In genomic region chr1:202807367-202807925, GRCh38 we compare ENCODE assay signal across 8 cellular contexts. TPM values are rescaled to one million over a fixed set of nuclear protein-coding genes. Genes with fewer than 3 reads are reported as not detected.
DNase-seq lines count a peak whose midpoint lies in the region; ATAC-seq and TF ChIP-seq lines count a peak whose summit lies in the region.

No MANE protein-coding gene starts in this region.

- H3K4me3 Mint-ChIP-seq in HFFc6 (peak overlapping the region; percentile 90), activated B cell treated with CpG ODN at 0.5 μM for 24 hours (peak overlapping the region; percentile 80)

- H3K4me1 Mint-ChIP-seq in HFFc6 (ENCODE audit: low read depth) = peaks cover 74% of the 10 kb centered on the region
- peaks cover 52% of the 10 kb centered on the region for H3K4me1 Mint-ChIP-seq in activated B cell treated with CpG ODN at 0.5 μM for 24 hours

- H3K9ac ChIP-seq in liver (ENCODE audit: low read depth in 1 of 2, low read length in 2 of 2) = peak overlapping the region in 1 of 2 donors; percentile 79

- H3K27me3 Mint-ChIP-seq in HFFc6 (ENCODE audit: insufficient read depth) = peaks cover 5% of the 10 kb centered on the region
- no peaks in the 10 kb centered on the region for H3K27me3 Mint-ChIP-seq in activated B cell treated with CpG ODN at 0.5 μM for 24 hours

- peak; percentile 6 for ATAC-seq in activated B cell treated with CpG ODN at 0.5 μM for 24 hours (ENCODE audit: low read depth)
- no peak for ATAC-seq in HG02623 (IDR thresholded peaks at IDR 0.05; ENCODE audit: unreplicated experiment)
- ATAC-seq in HG03108 (IDR thresholded peaks at IDR 0.05; ENCODE audit: unreplicated experiment) = no peak

- H3K27ac ChIP-seq in liver (ENCODE audit: low read depth in 1 of 2, low read length in 2 of 2) = peak overlapping the region; percentile 60 to 72

- TF ChIP-seq RAD21 in liver (IDR thresholded peaks at IDR 0.05) = no peak

- CTCF ChIA-PET in activated B cell treated with CpG ODN at 0.5 μM for 24 hours (lab: Charles Lee) = no interaction called here

- H3K9me3 ChIP-seq in liver (ENCODE audit: control insufficient read depth in 4 of 4, low read length in 3 of 4) = no peaks in the 10 kb centered on the region

- no peaks in the 10 kb centered on the region for H3K9me3 Mint-ChIP-seq in HFFc6
- H3K9me3 Mint-ChIP-seq in activated B cell treated with CpG ODN at 0.5 μM for 24 hours = no peaks in the 10 kb centered on the region

- WGBS in liver = under 1% methylated on average over 52 of the region's 52 CpGs

- H3K27ac Mint-ChIP-seq in HFFc6 (peak overlapping the region; percentile 80), activated B cell treated with CpG ODN at 0.5 μM for 24 hours (no peak overlapping the region)

- no peaks in the 10 kb centered on the region for H3K36me3 Mint-ChIP-seq in HFFc6 (ENCODE audit: low read depth)
- peaks cover 2% of the 10 kb centered on the region for H3K36me3 Mint-ChIP-seq in activated B cell treated with CpG ODN at 0.5 μM for 24 hours (ENCODE audit: low read depth)

- H3K4me3 ChIP-seq in AG10803 (ENCODE audit: low read length) (peak overlapping the region; percentile 86), choroid plexus epithelial cell (ENCODE audit: low read depth, low read length) (peak overlapping the region; percentile 90), liver (ENCODE audit: low read depth in 1 of 3, low read length in 3 of 3) (peak overlapping the region; percentile 82 to 99 (median 98))

- POLR2A ChIA-PET in activated B cell treated with CpG ODN at 0.5 μM for 24 hours (lab: Charles Lee) = interaction anchor here (0.6 to 1.3 kb wide), 4 partner anchors 77 to 466 kb away, joined by 3 to 6 read pairs (median 4); partner anchors contain the start of genes RABIF, TMEM183A and UBE2T

- peaks cover 1 to 26% (median 18%) of the 10 kb centered on the region in 4 donors for H3K4me1 ChIP-seq in liver (ENCODE audit: control insufficient read depth in 4 of 4, insufficient read depth in 4 of 4, low read length in 3 of 4)

- DNase-seq in AG10803 (ENCODE audit: low read depth) (no peak), HFFc6 (no peak), activated B cell treated with CpG ODN at 0.5 μM for 24 hours (peak; percentile 25), choroid plexus epithelial cell (ENCODE audit: low read depth) (peak; percentile 36)
- DNase-seq in stimulated activated CD4-positive, alpha-beta T cell treated with anti-CD3 and anti-CD28 coated beads, TNF-alpha, amount 100 ng/mL, for 24 hours (ENCODE audit: low read depth in 3 of 3) = peak in 2 of 3 experiments; percentile 16 to 46

- intact Hi-C loops in activated B cell treated with CpG ODN at 0.5 μM for 24 hours (cut with micrococcal nuclease) = no loop called here

- H3K36me3 ChIP-seq in liver (ENCODE audit: control insufficient read depth in 4 of 4, insufficient read depth in 3 of 4, low read depth in 1 of 4, low read length in 3 of 4) = no peaks in the 10 kb centered on the region

- TF ChIP-seq CTCF in AG10803 (conservative IDR thresholded peaks at IDR 0.05; ENCODE audit: low read length) (no peak), HFFc6 (IDR thresholded peaks at IDR 0.05) (no peak), activated B cell treated with CpG ODN at 0.5 μM for 24 hours (IDR thresholded peaks at IDR 0.05) (no peak), choroid plexus epithelial cell (conservative IDR thresholded peaks at IDR 0.05; ENCODE audit: low read depth, low read length) (no peak), liver (IDR thresholded peaks at IDR 0.05; ENCODE audit: low read depth, low read length, missing input control) (no peak)

- no peaks in the 10 kb centered on the region for H3K27me3 ChIP-seq in liver (ENCODE audit: control insufficient read depth in 4 of 4, insufficient read depth in 4 of 4, low read length in 3 of 4)

TF ChIP-seq in liver, 16 proteins besides CTCF, POLR2A, EP300 and RAD21:
- TF ChIP-seq, protein P1, sequence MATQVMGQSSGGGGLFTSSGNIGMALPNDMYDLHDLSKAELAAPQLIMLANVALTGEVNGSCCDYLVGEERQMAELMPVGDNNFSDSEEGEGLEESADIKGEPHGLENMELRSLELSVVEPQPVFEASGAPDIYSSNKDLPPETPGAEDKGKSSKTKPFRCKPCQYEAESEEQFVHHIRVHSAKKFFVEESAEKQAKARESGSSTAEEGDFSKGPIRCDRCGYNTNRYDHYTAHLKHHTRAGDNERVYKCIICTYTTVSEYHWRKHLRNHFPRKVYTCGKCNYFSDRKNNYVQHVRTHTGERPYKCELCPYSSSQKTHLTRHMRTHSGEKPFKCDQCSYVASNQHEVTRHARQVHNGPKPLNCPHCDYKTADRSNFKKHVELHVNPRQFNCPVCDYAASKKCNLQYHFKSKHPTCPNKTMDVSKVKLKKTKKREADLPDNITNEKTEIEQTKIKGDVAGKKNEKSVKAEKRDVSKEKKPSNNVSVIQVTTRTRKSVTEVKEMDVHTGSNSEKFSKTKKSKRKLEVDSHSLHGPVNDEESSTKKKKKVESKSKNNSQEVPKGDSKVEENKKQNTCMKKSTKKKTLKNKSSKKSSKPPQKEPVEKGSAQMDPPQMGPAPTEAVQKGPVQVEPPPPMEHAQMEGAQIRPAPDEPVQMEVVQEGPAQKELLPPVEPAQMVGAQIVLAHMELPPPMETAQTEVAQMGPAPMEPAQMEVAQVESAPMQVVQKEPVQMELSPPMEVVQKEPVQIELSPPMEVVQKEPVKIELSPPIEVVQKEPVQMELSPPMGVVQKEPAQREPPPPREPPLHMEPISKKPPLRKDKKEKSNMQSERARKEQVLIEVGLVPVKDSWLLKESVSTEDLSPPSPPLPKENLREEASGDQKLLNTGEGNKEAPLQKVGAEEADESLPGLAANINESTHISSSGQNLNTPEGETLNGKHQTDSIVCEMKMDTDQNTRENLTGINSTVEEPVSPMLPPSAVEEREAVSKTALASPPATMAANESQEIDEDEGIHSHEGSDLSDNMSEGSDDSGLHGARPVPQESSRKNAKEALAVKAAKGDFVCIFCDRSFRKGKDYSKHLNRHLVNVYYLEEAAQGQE (IDR thresholded peaks at IDR 0.05) = no peak
- TF ChIP-seq HNF4A (conservative IDR thresholded peaks at IDR 0.05) (no peak), TAF1 (conservative IDR thresholded peaks at IDR 0.05) (no peak), ZBTB33 (IDR thresholded peaks at IDR 0.05) (no peak), FOXA1 (IDR thresholded peaks at IDR 0.05) (no peak), FOXA2 (IDR thresholded peaks at IDR 0.05) (no peak)

RNA-seq across cellular contexts. Expression of gene KDM5B, which starts 0.8 kb away (rescaled TPM):
- 10 to 100 TPM; 48.1 to 65.5 (median 53.5) TPM for total RNA-seq in HFFc6 (2021; fragmentation: NEBNext Ultra II Directional; extraction: Animal tissue kit (Norgen Biotek cat#: 25700))
- total RNA-seq in activated B cell treated with CpG ODN at 0.5 μM for 24 hours (34.7 and 43.5 TPM in 2 replicates), liver (10 to 100 TPM; 19.6 to 33.7 TPM)
- polyA plus RNA-seq in liver = 10 to 100 TPM in 1 of 2 donors, 1 to 10 TPM in 1; 3.4 to 10.0 TPM

RNA-seq across cellular contexts. Expression of gene PCAT6, which starts 3.3 kb away (rescaled TPM):
- total RNA-seq in HFFc6 (2021; fragmentation: NEBNext Ultra II Directional; extraction: Animal tissue kit (Norgen Biotek cat#: 25700)) = 1 to 10 TPM; 1.7 to 4.0 (median 1.8) TPM
- total RNA-seq in activated B cell treated with CpG ODN at 0.5 μM for 24 hours (0.67 and 0.83 TPM in 2 replicates), liver (not detected)
- 1 to 10 TPM in 1 of 2 donors, under 1 TPM in 1; 0.23 to 1.2 TPM for polyA plus RNA-seq in liver

Comparison
In these comparisons a context has a peak if more than half of its experiments do, and no peak if none do; other contexts are left out.
1. DNase-seq: peak in activated B cell treated with CpG ODN at 0.5 μM for 24 hours (single experiment), choroid plexus epithelial cell (single experiment) and stimulated activated CD4-positive, alpha-beta T cell treated with anti-CD3 and anti-CD28 coated beads, TNF-alpha, amount 100 ng/mL, for 24 hours (2 of 3); none in AG10803 (single experiment) and HFFc6 (single experiment).
2. Peak in every context shown above with its lines, with median percentiles within 50 percentile points of each other: H3K4me3 ChIP-seq.